2 cellular contexts compared by ENCODE assay signal in genomic region chr4:8559011-8559410, GRCh38.
TF ChIP-seq lines count a peak whose summit lies in the region.

No MANE protein-coding gene starts in this region.

TF ChIP-seq in IMR-90, 13 proteins besides CTCF, POLR2A, EP300 and RAD21:
- TF ChIP-seq RCOR1 (IDR thresholded peaks at IDR 0.05; ENCODE audit: insufficient replicate concordance, low read length) (no peak), MAFK (IDR thresholded peaks at IDR 0.05; ENCODE audit: low read depth, low read length) (no peak), CEBPB (IDR thresholded peaks at IDR 0.05; ENCODE audit: low read depth, low read length) (no peak), CHD1 (IDR thresholded peaks at IDR 0.05; ENCODE audit: low read depth, low read length) (no peak)

TF ChIP-seq in H1, 55 proteins besides CTCF, POLR2A, EP300 and RAD21:
- TF ChIP-seq ZNF274 (IDR thresholded peaks at IDR 0.05; ENCODE audit: borderline replicate concordance, extremely low read depth, low read length) = no peak
- TF ChIP-seq CHD1 (IDR thresholded peaks at IDR 0.05; ENCODE audit: low read depth, low read length) = no peak
- TF ChIP-seq HDAC2 (IDR thresholded peaks at IDR 0.05; ENCODE audit: borderline replicate concordance in 1 of 2, low read depth in 2 of 2, low read length in 2 of 2) = no peak
- no peak for TF ChIP-seq RBBP5 (IDR thresholded peaks at IDR 0.05; ENCODE audit: borderline replicate concordance, low read depth, low read length)
- TF ChIP-seq BCL11A (IDR thresholded peaks at IDR 0.05; ENCODE audit: low read depth in 2 of 2, low read length in 2 of 2) = no peak
- TF ChIP-seq NANOG (IDR thresholded peaks at IDR 0.05; ENCODE audit: insufficient read depth, low read depth, low read length, poor library complexity, severe bottlenecking) = no peak
- TF ChIP-seq KDM5A (IDR thresholded peaks at IDR 0.05; ENCODE audit: low read length) = no peak
- no peak for TF ChIP-seq TEAD4 (IDR thresholded peaks at IDR 0.05; ENCODE audit: low read depth, low read length)
- no peak for TF ChIP-seq SIX5 (IDR thresholded peaks at IDR 0.05; ENCODE audit: low read depth, low read length)
- TF ChIP-seq SP4 (IDR thresholded peaks at IDR 0.05; ENCODE audit: low read length) = no peak
- no peak for TF ChIP-seq EGR1 (IDR thresholded peaks at IDR 0.05; ENCODE audit: borderline replicate concordance, low read depth, low read length)
- no peak for TF ChIP-seq CBX5 (IDR thresholded peaks at IDR 0.05; ENCODE audit: low read depth, low read length)
- no peak for TF ChIP-seq RXRA (IDR thresholded peaks at IDR 0.05; ENCODE audit: insufficient read depth, low read depth, low read length)
- no peak for TF ChIP-seq CEBPB (IDR thresholded peaks at IDR 0.05; ENCODE audit: low read depth, low read length)
